In the genomic region with DNA sequence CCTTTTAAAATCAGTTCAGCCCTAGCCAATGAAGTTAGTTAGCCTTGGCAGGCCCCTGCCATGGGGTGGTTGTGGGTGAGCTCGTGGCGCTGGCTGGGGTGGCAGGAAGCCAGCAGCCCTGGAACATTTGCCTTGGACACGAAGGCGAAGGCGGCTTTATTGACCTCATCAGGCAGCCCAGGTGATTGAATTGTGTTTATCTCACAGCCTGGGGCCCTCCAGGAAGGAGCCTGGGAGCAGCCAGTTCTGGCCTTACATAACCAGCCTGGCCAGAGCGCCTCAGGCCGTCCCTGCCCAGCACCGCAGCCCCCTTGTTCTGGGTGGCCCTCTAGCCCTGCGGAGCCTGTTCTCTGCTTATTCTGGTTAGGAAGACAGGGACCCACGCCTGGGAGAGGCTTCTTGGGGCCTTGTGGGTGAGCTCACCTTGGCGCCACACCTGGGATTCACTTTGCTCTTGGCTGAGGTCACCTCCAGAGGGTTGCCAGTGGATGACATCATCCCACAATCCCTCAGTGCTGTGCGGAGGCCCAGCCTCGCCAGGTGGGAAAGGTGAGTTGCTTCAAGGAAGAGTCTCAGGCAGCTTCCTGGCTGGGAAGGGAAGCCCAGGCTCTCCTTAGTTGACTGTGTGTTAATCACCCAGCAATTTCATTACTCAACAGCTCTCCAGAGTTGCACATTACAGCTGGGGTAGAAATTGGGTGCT, we compare ENCODE assay signal across 1 cellular context.
TF ChIP-seq lines count a peak whose summit lies in the region.

No MANE protein-coding gene starts in this region.

TF ChIP-seq in GM23338, 12 proteins besides CTCF, POLR2A, EP300 and RAD21 (continued from another document):
- no peak for TF ChIP-seq ZNF331 (CRISPR knock-in tag; IDR thresholded peaks at IDR 0.05; ENCODE audit: low read depth)
